Comparison of ENCODE assay signal across 23 cellular contexts in genomic region chr19:8129061-8129460, GRCh38. TPM values are rescaled to one million over a fixed set of nuclear protein-coding genes. Genes with fewer than 3 reads are reported as not detected.
"Had no signal": no experiment of that assay in that cellular context is flagged by ENCODE, and none has a peak within 500 bp of the region (broad histone marks: within the 10 kb centered on the region; RNA-seq: fewer than 3 reads in every experiment).

No MANE protein-coding gene starts in this region.

- FAIRE-seq: astrocyte, colon, endothelial cell of umbilical vein, islet of Langerhans, TTC549 had no signal

- H3K4me3 ChIP-seq: esophagus muscularis mucosa, gastrocnemius medialis, prostate gland, thoracic aorta had no signal

- H3K27me3 ChIP-seq: gastrocnemius medialis had no signal

- H3K4me1 ChIP-seq: esophagus muscularis mucosa, gastrocnemius medialis, prostate gland had no signal

- H3K36me3 ChIP-seq: esophagus muscularis mucosa, gastrocnemius medialis, prostate gland, thoracic aorta had no signal

- DNase-seq: activated CD8-positive, alpha-beta memory T cell treated with anti-CD3 and anti-CD28 coated beads for 24 hours; activated CD8-positive, alpha-beta memory T cell treated with anti-CD3 and anti-CD28 coated beads, Interleukin-2, amount 50 U/mL, for 4 hours; activated T-cell treated with anti-CD3 and anti-CD28 coated beads, Interleukin-2, amount 50 U/mL, for 24 hours; effector memory CD8-positive, alpha-beta T cell; gastrocnemius medialis; head of caudate nucleus; hypothalamus; midbrain; natural killer cell; stimulated activated CD4-positive, alpha-beta T cell treated with anti-CD3 and anti-CD28 coated beads, Interleukin-4, amount 100 ng/mL, for 24 hours; stimulated activated naive CD4-positive, alpha-beta T cell treated with Interleukin-2 at 50 U/mL for 16 hours had no signal

- ATAC-seq: activated naive CD4-positive, alpha-beta T cell treated with anti-CD3 and anti-CD28 coated beads, Interleukin-2, amount 50 U/mL, for 72 hours; activated T-helper 17 cell treated with anti-CD3 and anti-CD28 coated beads, Interleukin-2, amount 50 U/mL, for 72 hours; effector memory CD8-positive, alpha-beta T cell; gastrocnemius medialis; natural killer cell; WTC11 had no signal

- H3K9me3 ChIP-seq: esophagus muscularis mucosa, gastrocnemius medialis, prostate gland, thoracic aorta had no signal

- H3K27ac ChIP-seq: esophagus muscularis mucosa, gastrocnemius medialis, prostate gland, thoracic aorta had no signal

RNA-seq across cellular contexts. Expression of gene FBN3, which starts 20.3 kb away (rescaled TPM):
- total RNA-seq: dermis microvascular lymphatic vessel endothelial cell, endothelial cell of umbilical vein, thoracic aorta had no signal
- polyA plus RNA-seq: endothelial cell of umbilical vein had no signal
